ENCODE assay signal across 32 cellular contexts in genomic region chr12:9073077-9073476, GRCh38. TPM values are rescaled to one million over a fixed set of nuclear protein-coding genes. Genes with fewer than 3 reads are reported as not detected.
"Had no signal": no experiment of that assay in that cellular context is flagged by ENCODE, and none has a peak within 500 bp of the region (broad histone marks: within the 10 kb centered on the region; RNA-seq: fewer than 3 reads in every experiment).

No MANE protein-coding gene starts in this region.

- H3K36me3 ChIP-seq: SJSA1 had no signal

- H3K9me3 ChIP-seq: SJSA1 had no signal

- H3K27me3 ChIP-seq: SJSA1 had no signal

- DNase-seq: activated B cell treated with CpG ODN at 0.5 μM for 24 hours; activated CD4-positive, alpha-beta memory T cell treated with anti-CD3 and anti-CD28 coated beads for 36 hours; activated CD4-positive, alpha-beta T cell treated with anti-CD3 and anti-CD28 coated beads for 1 hour; activated CD4-positive, alpha-beta T cell treated with anti-CD3 and anti-CD28 coated beads, Interleukin-2, amount 10 ng/mL, durations not matched to agents 24 days and 14 days; activated CD8-positive, alpha-beta memory T cell treated with anti-CD3 and anti-CD28 coated beads for 24 hours; activated gamma-delta T cell; activated naive CD4-positive, alpha-beta T cell treated with anti-CD3 and anti-CD28 coated beads for 36 hours; activated T-cell treated with anti-CD3 and anti-CD28 coated beads, Interleukin-2, amount 50 U/mL, for 48 hours; amygdala; KG1; NCI-H1092; NCI-H1417; NCI-H1930; NCI-H2171 treated with DMSO at 0.1 percent for 48 hours; NCI-H345; NCI-H510A; NCI-H526 treated with DMSO at 0.1 percent for 48 hours; NCI-H82; OCI-M1; RPMI8226; SHP77; T-helper 17 cell; T-helper 9 cell had no signal

- ATAC-seq: activated T-helper 17 cell treated with anti-CD3 and anti-CD28 coated beads, Interleukin-2, amount 50 U/mL, for 72 hours; Panc1; SK-N-SH treated with all-trans-retinoic acid at 6 μM for 48 hours; T-helper 17 cell had no signal

- H3K27ac ChIP-seq: SJSA1 had no signal

- H3K4me3 ChIP-seq: SJSA1 had no signal

- H3K27me3 Mint-ChIP-seq: activated CD4-positive, alpha-beta memory T cell treated with anti-CD3 and anti-CD28 coated beads for 36 hours; activated naive CD8-positive, alpha-beta T cell; activated T-helper 17 cell treated with anti-CD3 and anti-CD28 coated beads, Interleukin-2, amount 50 U/mL, for 72 hours; brain had no signal

- H3K27ac Mint-ChIP-seq: activated B cell treated with CpG ODN at 0.5 μM for 24 hours; activated CD4-positive, alpha-beta memory T cell treated with anti-CD3 and anti-CD28 coated beads for 36 hours; activated CD4-positive, alpha-beta T cell treated with anti-CD3 and anti-CD28 coated beads, Interleukin-2, amount 10 ng/mL, durations not matched to agents 24 days and 14 days; activated naive CD4-positive, alpha-beta T cell treated with anti-CD3 and anti-CD28 coated beads for 36 hours; activated naive CD8-positive, alpha-beta T cell; activated T-helper 17 cell treated with anti-CD3 and anti-CD28 coated beads, Interleukin-2, amount 50 U/mL, for 72 hours; brain; IgD-negative memory B cell; T-helper 17 cell had no signal

- H3K4me1 ChIP-seq: SJSA1 had no signal

- H3K4me3 Mint-ChIP-seq: activated B cell treated with CpG ODN at 0.5 μM for 24 hours; activated CD4-positive, alpha-beta memory T cell treated with anti-CD3 and anti-CD28 coated beads for 36 hours; activated CD4-positive, alpha-beta T cell treated with anti-CD3 and anti-CD28 coated beads, Interleukin-2, amount 10 ng/mL, durations not matched to agents 24 days and 14 days; activated naive CD4-positive, alpha-beta T cell treated with anti-CD3 and anti-CD28 coated beads for 36 hours; activated naive CD8-positive, alpha-beta T cell; activated T-helper 17 cell treated with anti-CD3 and anti-CD28 coated beads, Interleukin-2, amount 50 U/mL, for 72 hours; brain; IgD-negative memory B cell; T-helper 17 cell had no signal

- FAIRE-seq: astrocyte had no signal

- H3K4me1 Mint-ChIP-seq: activated B cell treated with CpG ODN at 0.5 μM for 24 hours; activated CD4-positive, alpha-beta T cell treated with anti-CD3 and anti-CD28 coated beads, Interleukin-2, amount 10 ng/mL, durations not matched to agents 24 days and 14 days; activated T-helper 17 cell treated with anti-CD3 and anti-CD28 coated beads, Interleukin-2, amount 50 U/mL, for 72 hours; brain; IgD-negative memory B cell had no signal

- H3K9me3 Mint-ChIP-seq: activated B cell treated with CpG ODN at 0.5 μM for 24 hours; activated CD4-positive, alpha-beta memory T cell treated with anti-CD3 and anti-CD28 coated beads for 36 hours; activated CD4-positive, alpha-beta T cell treated with anti-CD3 and anti-CD28 coated beads, Interleukin-2, amount 10 ng/mL, durations not matched to agents 24 days and 14 days; activated naive CD4-positive, alpha-beta T cell treated with anti-CD3 and anti-CD28 coated beads for 36 hours; activated T-helper 17 cell treated with anti-CD3 and anti-CD28 coated beads, Interleukin-2, amount 50 U/mL, for 72 hours; brain had no signal

RNA-seq across cellular contexts. Expression of gene A2M, which starts 42.6 kb away (rescaled TPM):
- total RNA-seq: activated B cell treated with CpG ODN at 0.5 μM for 24 hours; activated CD4-positive, alpha-beta memory T cell treated with anti-CD3 and anti-CD28 coated beads for 36 hours; activated CD4-positive, alpha-beta T cell treated with anti-CD3 and anti-CD28 coated beads, Interleukin-2, amount 10 ng/mL, durations not matched to agents 24 days and 14 days; activated naive CD4-positive, alpha-beta T cell treated with anti-CD3 and anti-CD28 coated beads for 36 hours; MCF 10A; T-helper 17 cell had no signal
- polyA plus RNA-seq: IgD-negative memory B cell had no signal
